ENCODE assay signal across 24 cellular contexts in the genomic region with DNA sequence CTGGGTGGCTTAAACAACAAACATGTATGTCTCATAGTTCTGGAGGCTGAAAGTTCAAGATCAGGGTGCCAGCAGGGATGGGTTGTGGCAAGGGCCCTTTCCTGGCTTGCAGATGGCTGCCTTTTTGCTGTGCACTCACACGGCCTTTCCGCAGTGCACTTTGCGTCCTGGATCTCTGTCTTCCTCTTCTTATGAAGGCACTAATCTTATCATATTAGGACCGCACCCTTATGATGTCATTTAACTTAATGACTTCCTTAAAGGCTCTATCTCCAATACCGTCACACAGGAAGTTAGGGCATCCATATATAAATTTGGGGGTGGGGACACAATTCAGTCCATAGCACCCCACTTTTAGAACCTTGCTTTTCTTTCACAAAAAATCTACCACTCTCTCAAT.
"Had no signal": no experiment of that assay in that cellular context is flagged by ENCODE, and none has a peak within 500 bp of the region (broad histone marks: within the 10 kb centered on the region; RNA-seq: fewer than 3 reads in every experiment).

No MANE protein-coding gene starts in this region.

- DNase-seq: dermis blood vessel endothelial cell; effector memory CD4-positive, alpha-beta T cell; esophagus squamous epithelium; foreskin melanocyte; glutamatergic neuron; heart right ventricle; hippocampal formation; naive B cell; stimulated activated CD4-positive, alpha-beta T cell treated with anti-CD3 and anti-CD28 coated beads, Interleukin-2, amount 100 ng/mL, for 24 hours; stimulated activated CD4-positive, alpha-beta T cell treated with anti-CD3 and anti-CD28 coated beads, Interleukin-4, amount 100 ng/mL, for 24 hours; stimulated activated naive CD4-positive, alpha-beta T cell treated with Interleukin-2 at 50 U/mL for 16 hours; stomach; thyroid gland had no signal

- H3K4me1 ChIP-seq: parathyroid adenoma had no signal

- H3K9me3 ChIP-seq: esophagus squamous epithelium, neutrophil, stomach, thyroid gland had no signal

- H3K4me1 Mint-ChIP-seq: stimulated activated effector memory CD8-positive, alpha-beta T cell treated with anti-CD3 and anti-CD28 coated beads, Interleukin-12 subunit alpha, Interleukin-12 subunit beta, amount 100 ng/mL, for 72 hours had no signal

- H3K27ac Mint-ChIP-seq: memory B cell; naive B cell; natural killer cell treated with Interleukin-12 subunit alpha and Interleukin-12 subunit beta and Interleukin-15 and Interleukin-18, amount 100 ng/mL, for 72 hours; progenitor cell of endocrine pancreas; stimulated activated effector memory CD8-positive, alpha-beta T cell treated with anti-CD3 and anti-CD28 coated beads, Interleukin-12 subunit alpha, Interleukin-12 subunit beta, amount 100 ng/mL, for 72 hours; type B pancreatic cell had no signal

- H3K4me3 Mint-ChIP-seq: memory B cell; naive B cell; natural killer cell treated with Interleukin-12 subunit alpha and Interleukin-12 subunit beta and Interleukin-15 and Interleukin-18, amount 100 ng/mL, for 72 hours; neural crest cell; stimulated activated effector memory CD8-positive, alpha-beta T cell treated with anti-CD3 and anti-CD28 coated beads, Interleukin-12 subunit alpha, Interleukin-12 subunit beta, amount 100 ng/mL, for 72 hours; type B pancreatic cell had no signal

- H3K27ac ChIP-seq: coronary artery, esophagus squamous epithelium, heart right ventricle, neutrophil, parathyroid adenoma, stomach, thyroid gland had no signal

- H3K4me3 ChIP-seq: coronary artery, esophagus squamous epithelium, heart right ventricle, lung, stomach, thyroid gland had no signal

- ATAC-seq: heart right ventricle; natural killer cell treated with Interleukin-12 subunit alpha and Interleukin-12 subunit beta and Interleukin-15 and Interleukin-18, amount 100 ng/mL, for 72 hours; sciatic nerve; stimulated activated effector memory CD8-positive, alpha-beta T cell treated with anti-CD3 and anti-CD28 coated beads, Interleukin-12 subunit alpha, Interleukin-12 subunit beta, amount 100 ng/mL, for 72 hours had no signal

- H3K36me3 ChIP-seq: esophagus squamous epithelium, heart right ventricle, neutrophil, stomach, thyroid gland had no signal

- H3K36me3 Mint-ChIP-seq: memory B cell; naive B cell; natural killer cell treated with Interleukin-12 subunit alpha and Interleukin-12 subunit beta and Interleukin-15 and Interleukin-18, amount 100 ng/mL, for 72 hours; stimulated activated effector memory CD8-positive, alpha-beta T cell treated with anti-CD3 and anti-CD28 coated beads, Interleukin-12 subunit alpha, Interleukin-12 subunit beta, amount 100 ng/mL, for 72 hours; type B pancreatic cell had no signal

- H3K27me3 ChIP-seq: esophagus squamous epithelium, heart right ventricle, neutrophil, stomach, thyroid gland had no signal

- H3K9me3 Mint-ChIP-seq: memory B cell; naive B cell; natural killer cell treated with Interleukin-12 subunit alpha and Interleukin-12 subunit beta and Interleukin-15 and Interleukin-18, amount 100 ng/mL, for 72 hours; stimulated activated effector memory CD8-positive, alpha-beta T cell treated with anti-CD3 and anti-CD28 coated beads, Interleukin-12 subunit alpha, Interleukin-12 subunit beta, amount 100 ng/mL, for 72 hours had no signal

- H3K27me3 Mint-ChIP-seq: naive B cell, progenitor cell of endocrine pancreas had no signal
